Comparison of ENCODE assay signal across 8 cellular contexts in the genomic region with DNA sequence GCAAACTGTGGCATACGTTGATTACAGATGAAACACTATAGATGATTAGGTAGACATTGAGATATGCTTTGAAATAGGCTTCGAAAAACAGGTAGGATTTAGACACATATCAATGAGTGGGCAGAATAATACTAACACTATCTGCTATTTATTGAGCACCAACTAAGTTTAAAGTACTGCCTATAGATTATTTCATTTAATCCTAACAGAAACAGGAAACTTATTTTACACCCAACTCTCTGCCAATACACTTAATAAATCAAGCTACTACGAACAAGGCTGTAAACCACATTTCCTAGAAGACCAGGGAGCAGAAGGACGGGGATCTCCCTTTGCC. TPM values are rescaled to one million over a fixed set of nuclear protein-coding genes. Genes with fewer than 3 reads are reported as not detected.
DNase-seq lines count a peak whose midpoint lies in the region; ATAC-seq, FAIRE-seq and TF ChIP-seq lines count a peak whose summit lies in the region.

No MANE protein-coding gene starts in this region.

- H3K4me2 ChIP-seq in GM12878 (ENCODE audit: control insufficient read depth, insufficient read depth): no peak overlapping the region

- FAIRE-seq in GM12878 (lab: Jason Lieb, UNC): no peak

- in situ Hi-C loops in GM12878 (cut with MboI): no loop called here

- DNase-seq in GM12878 (ENCODE audit: low read depth, low spot score): no peak
- no peak for DNase-seq in HuH-7.5 (ENCODE audit: low spot score)
- DNase-seq in NK-92 treated with Interleukin-12 subunit alpha and Interleukin-12 subunit beta, amount 100 ng/mL, for 24 hours (lab: John Stamatoyannopoulos, UW): no peak
- DNase-seq in posterior cingulate gyrus: no peak

- H3K36me3 ChIP-seq in GM12878 (ENCODE audit: control insufficient read depth in 2 of 2, insufficient read depth in 2 of 2, low read length in 1 of 2): no peaks in the 10 kb centered on the region
- no peaks in the 10 kb centered on the region for H3K36me3 ChIP-seq in neutrophil

- SMC1A ChIA-PET in GM12878 (lab: Charles Lee; ENCODE audit: uncharacterized antibody, unreplicated experiment): interaction anchor here (1.4 to 3.5 kb wide), 2 partner anchors 11 to 56 kb away, joined by 4 to 17 read pairs; no protein-coding TSS in a partner anchor

- H3K27me3 ChIP-seq in GM12878 (replicated peaks in 1 of 2; ENCODE audit: control insufficient read depth in 2 of 2, insufficient read depth in 2 of 2, low read length in 1 of 2) (no peaks in the 10 kb centered on the region), neutrophil (no peaks in the 10 kb centered on the region)

- CTCF ChIA-PET in GM12878 (lab: Yijun Ruan, JAX): interaction anchor here (0.6 to 4.3 kb wide), 6 partner anchors 34 to 225 kb away, joined by 3 to 36 read pairs (median 3); no protein-coding TSS in a partner anchor

- no peak overlapping the region for H3K9ac ChIP-seq in GM12878 (ENCODE audit: control insufficient read depth, insufficient read depth, low read length)

- H3K79me2 ChIP-seq in GM12878 (ENCODE audit: control insufficient read depth, insufficient read depth, low read length): peaks cover 46% of the 10 kb centered on the region

- no TSS peak for BruUV-seq in GM12878 (replicated peaks; lab: Mats Ljungman, UMichigan)

- POLR2A ChIA-PET in GM12878 (lab: Charles Lee): interaction anchor here (1.6 to 1.7 kb wide), 2 partner anchors 10 to 57 kb away, joined by 6 to 7 read pairs; no protein-coding TSS in a partner anchor

- WGBS in GM12878 (ENCODE audit: insufficient coverage, insufficient replicate concordance, low lambda C conversion rate, missing lambda C conversion rate): 0% methylated on average over 4 of the region's 4 CpGs

- no peak overlapping the region for H2AFZ ChIP-seq in GM12878 (ENCODE audit: control insufficient read depth, low read depth, low read length)

- H4K20me1 ChIP-seq in GM12878 (ENCODE audit: control insufficient read depth, insufficient read depth): no peaks in the 10 kb centered on the region

- H3K4me1 ChIP-seq in GM12878 (ENCODE audit: control insufficient read depth, insufficient read depth, low read length) (peaks cover 4% of the 10 kb centered on the region), neutrophil (ENCODE audit: control insufficient read depth in 1 of 2, insufficient read depth in 1 of 2, low read depth in 1 of 2, low read length in 1 of 2) (peaks cover 58 to 71% of the 10 kb centered on the region in 2 experiments)

- RAD21 ChIA-PET in GM12878 (lab: Charles Lee; ENCODE audit: unreplicated experiment): interaction anchor here (0.6 to 2.4 kb wide), 4 partner anchors 11 to 65 kb away, joined by 3 to 21 read pairs (median 4); no protein-coding TSS in a partner anchor

- H3K9me3 ChIP-seq in GM12878 (replicated peaks; ENCODE audit: control insufficient read depth, insufficient read depth, low read length): no peaks in the 10 kb centered on the region
- no peaks in the 10 kb centered on the region for H3K9me3 ChIP-seq in neutrophil

- intact Hi-C loops in GM12878 (cut with micrococcal nuclease; ENCODE audit: unreplicated experiment) (loop anchor here (5.0 kb wide), 1 partner anchor 55 kb away; no protein-coding TSS in a partner anchor), posterior cingulate gyrus (cut with DNase I) (no loop called here)

- no peak overlapping the region for H3K4me3 ChIP-seq in GM12878
- H3K4me3 ChIP-seq in neutrophil (ENCODE audit: low read depth in 1 of 2, low read length in 1 of 2): peak overlapping the region; percentile 87 to 92

- no peak overlapping the region for H3K27ac ChIP-seq in GM12878 (ENCODE audit: control insufficient read depth, insufficient read depth)
- peak overlapping the region; percentile 87 for H3K27ac ChIP-seq in neutrophil

- no peak for TF ChIP-seq EP300 in GM12878 (IDR thresholded peaks at IDR 0.05; ENCODE audit: borderline replicate concordance in 1 of 2, control insufficient read depth in 1 of 2, low read depth in 2 of 2, low read length in 2 of 2)

- no peak for TF ChIP-seq RAD21 in GM12878 (IDR thresholded peaks at IDR 0.05; ENCODE audit: insufficient read depth, low read depth, low read length)

- TF ChIP-seq CTCF in GM12878 (IDR thresholded peaks at IDR 0.05 in 2 of 3, conservative IDR thresholded peaks at IDR 0.05 in 1 of 3; ENCODE audit: control insufficient read depth in 2 of 3, extremely low read depth in 1 of 3, insufficient read depth in 1 of 3, low read depth in 3 of 3, low read length in 3 of 3) (no peak), neutrophil (IDR thresholded peaks at IDR 0.05) (no peak)

- no peak for TF ChIP-seq POLR2A in GM12878 (IDR thresholded peaks at IDR 0.05; ENCODE audit: low read depth, low read length)

- peak; percentile 31 for ATAC-seq in GM18858 (IDR thresholded peaks at IDR 0.05; ENCODE audit: unreplicated experiment)
- ATAC-seq in HG03354 (IDR thresholded peaks at IDR 0.05; ENCODE audit: poor library complexity, severe bottlenecking, unreplicated experiment): peak; percentile 44
- ATAC-seq in GM12878: no peak
- ATAC-seq in HG03095 (IDR thresholded peaks at IDR 0.05; ENCODE audit: unreplicated experiment): no peak

TF ChIP-seq in GM12878, 131 proteins besides CTCF, POLR2A, EP300 and RAD21:
- TF ChIP-seq RBBP5 (conservative IDR thresholded peaks at IDR 0.05): no peak
- TF ChIP-seq TCF12 (IDR thresholded peaks at IDR 0.05; ENCODE audit: low read depth, low read length): no peak
- TF ChIP-seq NBN (IDR thresholded peaks at IDR 0.05): peak; percentile 62; the same call in 1 of the 2 replicates

RNA-seq across cellular contexts. Expression of gene VRK1, which starts 0.4 kb away (rescaled TPM):
- 93.6 and 94.9 TPM in 2 replicates for total RNA-seq in GM12878 (2013; cell fraction: nucleolus; rRNA removed)
- total RNA-seq in GM12878 (2014; rRNA removed) (51.8 and 59.9 TPM in 2 replicates), GM12878 (2014; rRNA removed; fragmentation: Illumina TruSeq; extraction: Trizol) (94.1 and 102 TPM in 2 replicates), GM12878 (2021) (58.0 and 63.0 TPM in 2 replicates)
- polyA plus RNA-seq in GM12878 (2011; ENCODE audit: low read depth): 36.7 TPM
- polyA plus RNA-seq in GM12878 (2011; rRNA removed) (50.9 and 77.0 TPM in 2 replicates), GM12878 (2014; fragmentation: Illumina TruSeq; extraction: Trizol) (75.4 and 96.3 TPM in 2 replicates), GM12878 (2014; fragmentation: Nextera tagmentation; extraction: Ambion mirVana) (100 to 1,000 TPM; 127 to 137 TPM), GM12878 (2014; rRNA removed) (45.4 and 58.3 TPM in 2 replicates), GM12878 (2016; fragmentation: Nextera tagmentation; extraction: Ambion mirVana) (100 to 1,000 TPM; 101 to 115 TPM)
- 14.5 and 17.2 TPM in 2 replicates for polyA plus RNA-seq in GM12878 (2011; cell fraction: cytosol; rRNA removed)
- 25.5 and 31.0 TPM in 2 replicates for polyA plus RNA-seq in GM12878 (2011; cell fraction: nucleus; rRNA removed)
- polyA plus RNA-seq in GM12878 (2012): 26.3 and 33.3 TPM in 2 replicates
- 28.2 and 51.3 TPM in 2 replicates for polyA minus RNA-seq in GM12878 (2011; rRNA and poly(A)+ RNA removed)
- polyA minus RNA-seq in GM12878 (2011; cell fraction: cytosol; rRNA and poly(A)+ RNA removed): 20.7 and 21.9 TPM in 2 replicates
- polyA minus RNA-seq in GM12878 (2011; cell fraction: nucleus; rRNA and poly(A)+ RNA removed): 24.8 and 35.8 TPM in 2 replicates

Comparison
In these comparisons a context has a peak if more than half of its experiments do, and no peak if none do; other contexts are left out.
1. ATAC-seq: peak in GM18858 (single experiment) and HG03354 (single experiment); none in GM12878 (single experiment) and HG03095 (single experiment).